In the genomic region with DNA sequence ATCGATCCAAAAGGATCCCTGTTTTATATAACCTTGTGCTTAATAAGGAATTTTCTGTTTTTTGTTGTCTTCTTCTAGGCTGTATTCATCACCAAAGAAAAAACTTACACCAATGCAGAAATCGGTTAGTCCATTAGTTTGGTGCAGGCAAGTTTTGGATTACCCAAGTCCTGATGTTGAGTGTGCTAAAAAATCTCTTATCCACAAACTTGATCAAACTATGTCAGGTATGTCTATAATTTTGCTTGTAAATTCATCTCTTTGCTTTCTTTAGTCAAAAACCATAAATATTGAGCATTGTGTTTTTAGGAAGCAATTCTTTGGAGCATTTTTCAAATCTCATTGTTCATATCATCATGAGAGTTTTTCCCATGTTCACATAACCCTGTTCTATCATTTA, we compare ENCODE assay signal across 8 cellular contexts.
"Had no signal": no experiment of that assay in that cellular context is flagged by ENCODE, and none has a peak within 500 bp of the region (broad histone marks: within the 10 kb centered on the region; RNA-seq: fewer than 3 reads in every experiment).

No MANE protein-coding gene starts in this region.

- H3K9me3 Mint-ChIP-seq: activated CD4-positive, alpha-beta memory T cell treated with anti-CD3 and anti-CD28 coated beads for 36 hours; activated naive CD4-positive, alpha-beta T cell treated with anti-CD3 and anti-CD28 coated beads for 36 hours; activated T-helper 1 cell treated with anti-CD3 and anti-CD28 coated beads, Interleukin-12 subunit alpha, Interleukin-12 subunit beta, Interleukin-2, Interleukin-4 antibody, amounts not matched to agents 30 ng/mL and 10 ng/mL and 1 ng/mL, durations not matched to agents 14 hours and 24 hours and 36 hours had no signal

- DNase-seq: activated CD4-positive, alpha-beta memory T cell treated with anti-CD3 and anti-CD28 coated beads for 36 hours; activated naive CD4-positive, alpha-beta T cell treated with anti-CD3 and anti-CD28 coated beads for 36 hours; central memory CD4-positive, alpha-beta T cell; effector memory CD4-positive, alpha-beta T cell; T-helper 9 cell; tibial artery had no signal

- H3K27ac ChIP-seq: parathyroid adenoma, tibial artery had no signal

- H2AFZ ChIP-seq: parathyroid adenoma had no signal

- H3K27ac Mint-ChIP-seq: activated CD4-positive, alpha-beta memory T cell treated with anti-CD3 and anti-CD28 coated beads for 36 hours; activated naive CD4-positive, alpha-beta T cell treated with anti-CD3 and anti-CD28 coated beads for 36 hours; activated T-helper 1 cell treated with anti-CD3 and anti-CD28 coated beads, Interleukin-12 subunit alpha, Interleukin-12 subunit beta, Interleukin-2, Interleukin-4 antibody, amounts not matched to agents 30 ng/mL and 10 ng/mL and 1 ng/mL, durations not matched to agents 14 hours and 24 hours and 36 hours had no signal

- H3K27me3 ChIP-seq: tibial artery had no signal

- H3K79me2 ChIP-seq: parathyroid adenoma had no signal

- H3K36me3 ChIP-seq: tibial artery had no signal

- H3K27me3 Mint-ChIP-seq: activated CD4-positive, alpha-beta memory T cell treated with anti-CD3 and anti-CD28 coated beads for 36 hours had no signal

- H3K9me3 ChIP-seq: tibial artery had no signal

- H3K4me3 Mint-ChIP-seq: activated CD4-positive, alpha-beta memory T cell treated with anti-CD3 and anti-CD28 coated beads for 36 hours; activated naive CD4-positive, alpha-beta T cell treated with anti-CD3 and anti-CD28 coated beads for 36 hours; activated T-helper 1 cell treated with anti-CD3 and anti-CD28 coated beads, Interleukin-12 subunit alpha, Interleukin-12 subunit beta, Interleukin-2, Interleukin-4 antibody, amounts not matched to agents 30 ng/mL and 10 ng/mL and 1 ng/mL, durations not matched to agents 14 hours and 24 hours and 36 hours had no signal

- H3K4me3 ChIP-seq: tibial artery had no signal

- H3K9ac ChIP-seq: parathyroid adenoma had no signal
